In the genomic region with DNA sequence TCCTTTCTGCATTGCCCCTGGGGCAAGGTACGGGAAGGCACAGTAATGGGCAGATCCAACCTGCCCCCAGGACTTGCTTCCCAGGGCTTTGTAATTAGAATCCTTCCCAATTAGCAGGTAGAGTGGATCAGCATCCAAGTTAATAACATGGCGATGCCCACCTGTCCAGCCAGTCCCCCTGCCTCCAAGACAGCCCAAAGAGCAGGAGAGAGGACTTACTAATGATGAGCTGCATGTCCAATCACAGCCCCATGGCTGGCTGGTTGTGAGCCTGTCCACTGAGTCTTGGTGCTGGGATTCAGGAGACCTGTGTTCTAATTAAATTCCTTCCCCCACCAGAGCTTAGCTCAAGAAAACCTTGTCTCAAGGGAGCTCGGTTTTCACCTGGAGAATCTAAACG, we compare ENCODE assay signal across 17 cellular contexts.
"Had no signal": no experiment of that assay in that cellular context is flagged by ENCODE, and none has a peak within 500 bp of the region (broad histone marks: within the 10 kb centered on the region; RNA-seq: fewer than 3 reads in every experiment).

No MANE protein-coding gene starts in this region.

- H3K9me3 ChIP-seq: esophagus muscularis mucosa, gastroesophageal sphincter, heart left ventricle, left lung, lower lobe of right lung had no signal

- H3K4me3 Mint-ChIP-seq: dendritic cell treated with granulocyte-macrophage colony-stimulating factor and Interleukin-4, amounts not matched to agents 40 ng/mL and 50 ng/mL, for 4 days; memory B cell; naive thymus-derived CD4-positive, alpha-beta T cell had no signal

- H3K4me1 Mint-ChIP-seq: memory B cell; naive thymus-derived CD4-positive, alpha-beta T cell had no signal

- H3K27me3 ChIP-seq: esophagus muscularis mucosa, foreskin keratinocyte, gastroesophageal sphincter, heart left ventricle, left lung had no signal

- DNase-seq: effector CD4-positive, alpha-beta T cell; effector memory CD4-positive, alpha-beta T cell; foreskin keratinocyte; heart left ventricle; hippocampal formation; left cardiac atrium; left lung; left ventricle myocardium superior; lower lobe of right lung; mesendoderm; midbrain; naive thymus-derived CD4-positive, alpha-beta T cell had no signal

- ATAC-seq: foreskin keratinocyte; gastroesophageal sphincter; heart left ventricle; left cardiac atrium; left lung; left ventricle myocardium superior; lower lobe of right lung; naive thymus-derived CD4-positive, alpha-beta T cell had no signal

- H3K27ac ChIP-seq: coronary artery, esophagus muscularis mucosa, foreskin keratinocyte, gastroesophageal sphincter, heart left ventricle, left lung, lower lobe of right lung had no signal

- H3K4me1 ChIP-seq: esophagus muscularis mucosa, foreskin keratinocyte, gastroesophageal sphincter, heart left ventricle, left lung, lower lobe of right lung had no signal

- H3K4me3 ChIP-seq: coronary artery, esophagus muscularis mucosa, gastroesophageal sphincter, heart left ventricle, left lung, lower lobe of right lung had no signal

- H3K36me3 ChIP-seq: esophagus muscularis mucosa, gastroesophageal sphincter, heart left ventricle, left lung, lower lobe of right lung had no signal

- H3K36me3 Mint-ChIP-seq: memory B cell had no signal

- H3K27ac Mint-ChIP-seq: dendritic cell treated with granulocyte-macrophage colony-stimulating factor and Interleukin-4, amounts not matched to agents 40 ng/mL and 50 ng/mL, for 4 days; memory B cell; naive thymus-derived CD4-positive, alpha-beta T cell had no signal

- H3K9me3 Mint-ChIP-seq: dendritic cell treated with granulocyte-macrophage colony-stimulating factor and Interleukin-4, amounts not matched to agents 40 ng/mL and 50 ng/mL, for 4 days; memory B cell had no signal
